2 cellular contexts compared by ENCODE assay signal in the genomic region with DNA sequence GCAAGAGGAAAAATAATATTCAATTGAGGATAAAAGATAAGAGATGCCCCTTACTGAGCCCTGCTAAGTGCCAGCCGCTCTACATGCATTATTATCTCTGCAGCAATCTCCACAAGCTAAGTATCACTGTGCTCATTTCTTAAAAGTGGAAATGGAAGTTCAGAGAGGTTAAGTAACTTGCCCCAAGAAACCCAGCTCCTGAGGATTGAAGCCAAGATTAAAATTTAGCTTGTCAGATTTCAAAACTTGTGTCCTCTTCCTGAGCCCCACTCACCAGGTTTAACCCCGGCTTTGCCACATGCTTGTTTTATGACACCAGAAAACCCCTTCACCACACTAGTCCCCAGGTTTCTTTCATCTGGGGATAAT.
TF ChIP-seq lines count a peak whose summit lies in the region.

No MANE protein-coding gene starts in this region.

TF ChIP-seq in HEK293, 187 proteins besides CTCF, POLR2A, EP300 and RAD21:
- TF ChIP-seq ZNF768 (tag by site-specific recombination; IDR thresholded peaks at IDR 0.05): 0 out of 2 replicates have a peak, but pooled peaks have one; percentile 40
- TF ChIP-seq ZNF148 (tag by site-specific recombination; IDR thresholded peaks at IDR 0.05; ENCODE audit: borderline replicate concordance): no peak
- TF ChIP-seq ZNF394 (tag by site-specific recombination; IDR thresholded peaks at IDR 0.05; ENCODE audit: borderline replicate concordance): no peak

TF ChIP-seq in K562, 482 proteins besides CTCF, POLR2A, EP300 and RAD21:
- TF ChIP-seq EWSR1 (IDR thresholded peaks at IDR 0.05; ENCODE audit: borderline replicate concordance, low read depth, partially characterized antibody) (no peak), HDAC6 (IDR thresholded peaks at IDR 0.05; ENCODE audit: low read depth, low read length) (no peak), TFAP4 (CRISPR knock-in tag; IDR thresholded peaks at IDR 0.05; ENCODE audit: borderline replicate concordance) (no peak), HSF4 (CRISPR knock-in tag; IDR thresholded peaks at IDR 0.05; ENCODE audit: borderline replicate concordance) (no peak), NR2C2 (CRISPR knock-in tag; IDR thresholded peaks at IDR 0.05) (no peak), NR2C2 (tag; IDR thresholded peaks at IDR 0.05) (0 out of 2 replicates have a peak, but pooled peaks have one; percentile 0), RBM25 (IDR thresholded peaks at IDR 0.05; ENCODE audit: low read depth, low read length, severe bottlenecking) (peak; percentile 74), ETV1 (tag; conservative IDR thresholded peaks at IDR 0.05; ENCODE audit: low read depth) (no peak), ZFP36 (IDR thresholded peaks at IDR 0.05; ENCODE audit: low read depth, low read length, partially characterized antibody) (peak; percentile 62)
- TF ChIP-seq, protein P1, sequence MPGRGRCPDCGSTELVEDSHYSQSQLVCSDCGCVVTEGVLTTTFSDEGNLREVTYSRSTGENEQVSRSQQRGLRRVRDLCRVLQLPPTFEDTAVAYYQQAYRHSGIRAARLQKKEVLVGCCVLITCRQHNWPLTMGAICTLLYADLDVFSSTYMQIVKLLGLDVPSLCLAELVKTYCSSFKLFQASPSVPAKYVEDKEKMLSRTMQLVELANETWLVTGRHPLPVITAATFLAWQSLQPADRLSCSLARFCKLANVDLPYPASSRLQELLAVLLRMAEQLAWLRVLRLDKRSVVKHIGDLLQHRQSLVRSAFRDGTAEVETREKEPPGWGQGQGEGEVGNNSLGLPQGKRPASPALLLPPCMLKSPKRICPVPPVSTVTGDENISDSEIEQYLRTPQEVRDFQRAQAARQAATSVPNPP (IDR thresholded peaks at IDR 0.05; ENCODE audit: borderline replicate concordance, insufficient read depth, insufficient read length): no peak
